ENCODE assay signal across 13 cellular contexts in genomic region chr14:33964599-33965317, GRCh38. TPM values are rescaled to one million over a fixed set of nuclear protein-coding genes. Genes with fewer than 3 reads are reported as not detected.
DNase-seq lines count a peak whose midpoint lies in the region; ATAC-seq and TF ChIP-seq lines count a peak whose summit lies in the region.
"Had no signal": no experiment of that assay in that cellular context is flagged by ENCODE, and none has a peak within 500 bp of the region (broad histone marks: within the 10 kb centered on the region; RNA-seq: fewer than 3 reads in every experiment).

No MANE protein-coding gene starts in this region.

- TF ChIP-seq CTCF in HCT116 (IDR thresholded peaks at IDR 0.05 in 2 of 3, conservative IDR thresholded peaks at IDR 0.05 in 1 of 3; ENCODE audit: borderline replicate concordance in 1 of 3, insufficient read depth in 1 of 3, low read depth in 2 of 3, low read length in 2 of 3) (0 out of 6 replicates have a peak, but pooled peaks of 1 of the 3 experiments have one; percentile 7), WTC11 (IDR thresholded peaks at IDR 0.05) (no peak), neural crest cell (conservative IDR thresholded peaks at IDR 0.05) (no peak)

- no peaks in the 10 kb centered on the region for H3K79me2 ChIP-seq in HCT116 (ENCODE audit: insufficient read depth, low read length)

- peaks cover 10% of the 10 kb centered on the region for H3K9me3 Mint-ChIP-seq in WTC11
- peaks cover 11% of the 10 kb centered on the region for H3K9me3 Mint-ChIP-seq in neural crest cell
- H3K9me3 Mint-ChIP-seq in T-helper 2 cell treated with Interferon-gamma antibody and Interleukin-4, amounts not matched to agents 5 μg/mL and 100 μg/mL, for 36 hours, result peaks cover 11% of the 10 kb centered on the region

- H3K4me2 ChIP-seq in HCT116 (ENCODE audit: low read length), result no peak overlapping the region

- H3K4me3 Mint-ChIP-seq in WTC11, result no peak overlapping the region
- no peak overlapping the region for H3K4me3 Mint-ChIP-seq in neural crest cell
- H3K4me3 Mint-ChIP-seq in T-helper 2 cell treated with Interferon-gamma antibody and Interleukin-4, amounts not matched to agents 5 μg/mL and 100 μg/mL, for 36 hours, result no peak overlapping the region

- CTCF ChIA-PET in HCT116 (lab: Charles Lee) (interaction anchor here (1.5 kb wide), 1 partner anchor 133 kb away, joined by 10 read pairs; no protein-coding TSS in a partner anchor), WTC11 (lab: Charles Lee) (interaction anchor here (0.5 to 2.0 kb wide), 6 partner anchors 11 to 841 kb away, joined by 3 to 7 read pairs (median 4); no protein-coding TSS in a partner anchor)

- no peaks in the 10 kb centered on the region for H3K9me2 ChIP-seq in HCT116 (ENCODE audit: insufficient read depth)

- POLR2A ChIA-PET in HCT116 (lab: Charles Lee), result no interaction called here
- POLR2A ChIA-PET in WTC11 (lab: Charles Lee), result interaction anchor here (0.5 kb wide), 1 partner anchor 110 kb away, joined by 3 read pairs; no protein-coding TSS in a partner anchor

- H3K27ac ChIP-seq in HCT116 (ENCODE audit: low read depth, low read length), result no peak overlapping the region

- no peak overlapping the region for H3K4me3 ChIP-seq in HCT116 (replicated peaks in 1 of 2; ENCODE audit: low read depth in 1 of 2, low read length in 2 of 2)

- H3K27me3 Mint-ChIP-seq in WTC11 (ENCODE audit: low read depth) (no peaks in the 10 kb centered on the region), neural crest cell (ENCODE audit: low read depth) (no peaks in the 10 kb centered on the region)
- H3K27me3 Mint-ChIP-seq in T-helper 2 cell treated with Interferon-gamma antibody and Interleukin-4, amounts not matched to agents 5 μg/mL and 100 μg/mL, for 36 hours (ENCODE audit: low read depth), result peaks cover 23% of the 10 kb centered on the region

- no peak; the same call in 1 of the 2 replicates for ATAC-seq in HCT116
- ATAC-seq in WTC11, result peak; percentile 50
- ATAC-seq in sciatic nerve, result no peak

- no peak for TF ChIP-seq POLR2A in HCT116 (IDR thresholded peaks at IDR 0.05; ENCODE audit: borderline replicate concordance, extremely low read depth, insufficient read depth, insufficient read length)

- no TSS peak for BruUV-seq in HCT116 (replicated peaks; lab: Mats Ljungman, UMichigan)

- TF ChIP-seq RAD21 in HCT116 (IDR thresholded peaks at IDR 0.05; ENCODE audit: low read depth), result peak; percentile 42; the same call in 1 of the 2 replicates

- DNase-seq in NCI-H510A (lab: John Stamatoyannopoulos, UW) (peak; percentile 29), NCI-H510A treated with DMSO at 0.1 percent for 48 hours (lab: John Stamatoyannopoulos, UW) (no peak), HCT116 (ENCODE audit: low read depth, low spot score) (no peak), WTC11 (ENCODE audit: low spot score) (no peak), neural crest cell (ENCODE audit: low read depth, low spot score) (no peak), sciatic nerve (ENCODE audit: low spot score) (no peak), NCI-H2227 treated with DMSO at 0.1 percent for 48 hours (lab: John Stamatoyannopoulos, UW) (no peak)
- no peak for DNase-seq in T-helper 2 cell treated with Interferon-gamma antibody and Interleukin-4, amounts not matched to agents 5 μg/mL and 100 μg/mL, for 36 hours (ENCODE audit: low spot score)
- DNase-seq: GF-D8; Kasumi-1; NCI-H1436; NCI-H2171; NK-92 treated with Interleukin-12 subunit alpha and Interleukin-12 subunit beta, amount 100 ng/mL, for 24 hours had no signal

- H3K9ac ChIP-seq in HCT116 (ENCODE audit: low read length), result no peak overlapping the region

- H4K20me1 ChIP-seq in HCT116 (ENCODE audit: insufficient read depth), result no peaks in the 10 kb centered on the region

- H3K4me1 ChIP-seq in HCT116 (ENCODE audit: control insufficient read depth in 1 of 2, insufficient read depth in 2 of 2, low read length in 2 of 2), result no peaks in the 10 kb centered on the region

- H3K27me3 ChIP-seq in HCT116 (ENCODE audit: insufficient read depth, low read length), result no peaks in the 10 kb centered on the region

- H3K27ac Mint-ChIP-seq in WTC11, result no peak overlapping the region
- peak overlapping the region; percentile 20 for H3K27ac Mint-ChIP-seq in neural crest cell (ENCODE audit: unreplicated experiment)
- H3K27ac Mint-ChIP-seq in T-helper 2 cell treated with Interferon-gamma antibody and Interleukin-4, amounts not matched to agents 5 μg/mL and 100 μg/mL, for 36 hours, result no peak overlapping the region

- H3K4me1 Mint-ChIP-seq in WTC11 (peaks cover 35% of the 10 kb centered on the region), neural crest cell (peaks cover 15% of the 10 kb centered on the region)
- H3K4me1 Mint-ChIP-seq in T-helper 2 cell treated with Interferon-gamma antibody and Interleukin-4, amounts not matched to agents 5 μg/mL and 100 μg/mL, for 36 hours (ENCODE audit: low read depth), result peaks cover 16% of the 10 kb centered on the region

- RAD21 ChIA-PET in HCT116 (lab: Charles Lee; ENCODE audit: low non-redundant PET in 1 of 2, low total read pairs in 2 of 2, uncharacterized antibody in 2 of 2, unreplicated experiment in 2 of 2), result interaction anchor here in 1 of 2 experiments (1.8 kb wide), 1 partner anchor 134 kb away, joined by 4 read pairs; no protein-coding TSS in a partner anchor

- no peaks in the 10 kb centered on the region for H3K9me3 ChIP-seq in HCT116 (ENCODE audit: control insufficient read depth in 1 of 2, insufficient read depth in 1 of 2, low read depth in 1 of 2, low read length in 2 of 2)

- no peaks in the 10 kb centered on the region for H3K36me3 ChIP-seq in HCT116 (ENCODE audit: control insufficient read depth in 1 of 2, insufficient read depth in 2 of 2, low read length in 2 of 2)

- H3K36me3 Mint-ChIP-seq in WTC11 (peaks cover 5% of the 10 kb centered on the region; the same call in 1 of the 2 replicates), neural crest cell (ENCODE audit: low read depth) (peaks cover 5% of the 10 kb centered on the region)
- H3K36me3 Mint-ChIP-seq in T-helper 2 cell treated with Interferon-gamma antibody and Interleukin-4, amounts not matched to agents 5 μg/mL and 100 μg/mL, for 36 hours (ENCODE audit: low read depth), result peaks cover 15% of the 10 kb centered on the region

- no peak overlapping the region for H2AFZ ChIP-seq in HCT116 (ENCODE audit: low read depth, low read length, poor library complexity, severe bottlenecking)

- intact Hi-C loops in HCT116 (cut with micrococcal nuclease), result no loop called here
- intact Hi-C loops in sciatic nerve (cut with DNase I), result no loop called here

TF ChIP-seq in HCT116, 20 proteins besides CTCF, POLR2A, EP300 and RAD21:
- TF ChIP-seq CEBPB (IDR thresholded peaks at IDR 0.05; ENCODE audit: low read depth) (no peak), EZH2phosphoT487 (IDR thresholded peaks at IDR 0.05; ENCODE audit: borderline replicate concordance) (no peak)

TF ChIP-seq in WTC11, 78 proteins besides CTCF, POLR2A, EP300 and RAD21:
- TF ChIP-seq CBFB (CRISPR knock-in tag; IDR thresholded peaks at IDR 0.05; ENCODE audit: low read depth) (no peak), ZSCAN18 (CRISPR knock-in tag; IDR thresholded peaks at IDR 0.05) (no peak), GTF2I (CRISPR knock-in tag; conservative IDR thresholded peaks at IDR 0.05) (no peak)
- TF ChIP-seq, protein P1, sequence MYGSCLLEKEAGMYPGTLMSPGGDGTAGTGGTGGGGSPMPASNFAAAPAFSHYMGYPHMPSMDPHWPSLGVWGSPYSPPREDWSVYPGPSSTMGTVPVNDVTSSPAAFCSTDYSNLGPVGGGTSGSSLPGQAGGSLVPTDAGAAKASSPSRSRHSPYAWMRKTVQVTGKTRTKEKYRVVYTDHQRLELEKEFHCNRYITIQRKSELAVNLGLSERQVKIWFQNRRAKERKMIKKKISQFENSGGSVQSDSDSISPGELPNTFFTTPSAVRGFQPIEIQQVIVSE (CRISPR knock-in tag; IDR thresholded peaks at IDR 0.05; ENCODE audit: borderline replicate concordance), result no peak

RNA-seq across cellular contexts. Expression of gene EGLN3, which starts 13.9 kb away (rescaled TPM):
- total RNA-seq in HCT116 (2021; ENCODE audit: unreplicated experiment), result 13.6 TPM
- 15.2 and 17.9 TPM in 2 replicates for polyA plus RNA-seq in HCT116 (2012)
- total RNA-seq in WTC11 (2021), result 20.0 to 22.0 TPM (median 21.0 TPM) in 3 replicates
- total RNA-seq in neural crest cell, result 0.89 and 0.96 TPM in 2 replicates
- 10.9 TPM for total RNA-seq in sciatic nerve
